In the genomic region with DNA sequence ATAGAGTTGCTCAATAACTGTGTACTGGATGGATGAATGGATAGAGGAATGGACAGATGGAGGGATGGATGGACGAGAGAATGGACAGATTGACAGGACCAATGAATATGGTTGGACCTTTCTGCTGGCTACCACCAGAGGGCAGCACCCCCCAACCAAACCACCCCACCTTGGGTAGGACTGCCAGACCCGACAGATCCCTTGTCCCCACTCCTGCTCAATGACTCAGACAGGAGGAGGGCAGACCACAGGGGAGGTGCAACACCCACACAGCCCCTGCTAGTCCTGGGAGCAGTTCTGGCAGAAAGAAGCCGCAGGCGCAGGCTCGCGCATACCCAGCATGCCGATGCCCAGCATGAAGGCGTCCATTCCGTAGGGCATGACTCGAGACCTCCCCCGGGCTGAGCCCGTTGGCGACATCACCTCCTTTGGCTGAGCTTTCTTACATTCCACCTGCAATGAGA, we compare ENCODE assay signal across 8 cellular contexts. TPM values are rescaled to one million over a fixed set of nuclear protein-coding genes. Genes with fewer than 3 reads are reported as not detected.
DNase-seq lines count a peak whose midpoint lies in the region; ATAC-seq and TF ChIP-seq lines count a peak whose summit lies in the region.

No MANE protein-coding gene starts in this region.

- peak; percentile 71 for TF ChIP-seq CTCF in lung (IDR thresholded peaks at IDR 0.05; ENCODE audit: control extremely low read depth, extremely low read depth)

- no peak overlapping the region for H3K4me3 ChIP-seq in lung

- peaks cover 0 to 2% of the 10 kb centered on the region in 2 donors for H3K9me3 ChIP-seq in lung (ENCODE audit: control insufficient read depth in 2 of 2, insufficient read depth in 1 of 2, low read length in 1 of 2)

- WGBS in lung, 2 donors = 65 to 70% methylated on average over 13 of the region's 13 CpGs

- peak; percentile 53 to 63 for DNase-seq in AML-193 (lab: John Stamatoyannopoulos, UW)
- DNase-seq in GOT3 (lab: John Stamatoyannopoulos, UW) = peak; percentile 41
- DNase-seq in NCI-H774 (lab: John Stamatoyannopoulos, UW) = peak; percentile 65
- DNase-seq in activated CD4-positive, alpha-beta T cell treated with anti-CD3 and anti-CD28 coated beads, Interleukin-2, amount 50 U/mL, for 24 hours (ENCODE audit: low read depth in 1 of 2, low spot score in 1 of 2) = peak; percentile 57 to 73
- DNase-seq in dermis blood vessel endothelial cell = peak; percentile 85
- peak; percentile 78 for DNase-seq in lung (ENCODE audit: low spot score)
- peak; percentile 67 to 73 (median 67) for DNase-seq in stimulated activated CD4-positive, alpha-beta T cell treated with anti-CD3 and anti-CD28 coated beads, TNF-alpha, amount 100 ng/mL, for 48 hours (ENCODE audit: low read depth in 3 of 3)

- H3K4me1 ChIP-seq in lung (ENCODE audit: control insufficient read depth in 2 of 2, insufficient read depth in 2 of 2, low read length in 2 of 2) = no peaks in the 10 kb centered on the region

- H3K36me3 ChIP-seq in lung (ENCODE audit: control insufficient read depth in 2 of 2, insufficient read depth in 2 of 2, low read length in 2 of 2) = no peaks in the 10 kb centered on the region

- ATAC-seq in lung (ENCODE audit: insufficient read depth, low FRiP score) (peak; percentile 85), HG03354 (IDR thresholded peaks at IDR 0.05; ENCODE audit: poor library complexity, severe bottlenecking, unreplicated experiment) (no peak)

- H3K27ac ChIP-seq in lung (ENCODE audit: low read depth in 1 of 2, low read length in 1 of 2) = no peak overlapping the region

- H3K27me3 ChIP-seq in lung (ENCODE audit: control insufficient read depth, insufficient read depth) = no peaks in the 10 kb centered on the region

RNA-seq across cellular contexts. Expression of gene MSI1, which starts 12.4 kb away (rescaled TPM):
- total RNA-seq in dermis blood vessel endothelial cell (not detected in 2 replicates), lung (1 to 10 TPM in 1 of 2 donors, under 1 TPM in 1; 0.95 to 3.5 TPM)
- under 1 TPM; 0.18 to 0.22 TPM for polyA plus RNA-seq in lung

RNA-seq across cellular contexts. Expression of gene PLA2G1B, which starts 29.0 kb away (rescaled TPM):
- total RNA-seq in dermis blood vessel endothelial cell = not detected in 2 replicates
- total RNA-seq in lung = 10 to 100 TPM in 1 of 2 donors, 1 to 10 TPM in 1; 6.5 to 33.9 TPM
- 100 to 1,000 TPM in 1 of 2 donors, 10 to 100 TPM in 1; 24.4 to 193 TPM for polyA plus RNA-seq in lung

RNA-seq across cellular contexts. Expression of gene SIRT4, which starts 54.5 kb away (rescaled TPM):
- total RNA-seq in dermis blood vessel endothelial cell (1.5 and 3.4 TPM in 2 replicates), lung (1 to 10 TPM; 1.2 to 5.9 TPM)
- 1 to 10 TPM in 1 of 2 donors, under 1 TPM in 1; 0.95 to 2.2 TPM for polyA plus RNA-seq in lung
